Comparison of ENCODE assay signal across 2 cellular contexts in genomic region chr3:178186666-178187065, GRCh38.
TF ChIP-seq lines count a peak whose summit lies in the region.

No MANE protein-coding gene starts in this region.

TF ChIP-seq in HepG2, 621 proteins besides CTCF, POLR2A, EP300 and RAD21:
- TF ChIP-seq CEBPB (IDR thresholded peaks at IDR 0.05; ENCODE audit: borderline replicate concordance, low read depth, low read length): peak; percentile 81; the same call in 1 of the 2 replicates
- TF ChIP-seq LBX2 (CRISPR knock-in tag; IDR thresholded peaks at IDR 0.05; ENCODE audit: borderline replicate concordance): no peak

TF ChIP-seq in H1, 55 proteins besides CTCF, POLR2A, EP300 and RAD21:
- TF ChIP-seq CEBPB (IDR thresholded peaks at IDR 0.05; ENCODE audit: low read depth, low read length) (peak; percentile 93), KDM1A (IDR thresholded peaks at IDR 0.05; ENCODE audit: borderline replicate concordance, low read length) (no peak)
